15 cellular contexts compared by ENCODE assay signal in genomic region chr9:112170235-112170634, GRCh38. TPM values are rescaled to one million over a fixed set of nuclear protein-coding genes. Genes with fewer than 3 reads are reported as not detected.
DNase-seq lines count a peak whose midpoint lies in the region; ATAC-seq lines count a peak whose summit lies in the region.
"Had no signal": no experiment of that assay in that cellular context is flagged by ENCODE, and none has a peak within 500 bp of the region (broad histone marks: within the 10 kb centered on the region; RNA-seq: fewer than 3 reads in every experiment).

No MANE protein-coding gene starts in this region.

- peak overlapping the region in 4 of 7 donors; percentile 24 to 65 (median 30) for H3K4me3 Mint-ChIP-seq in CD8-positive, alpha-beta memory T cell
- H3K4me3 Mint-ChIP-seq: central memory CD8-positive, alpha-beta T cell; stimulated activated effector memory CD8-positive, alpha-beta T cell treated with anti-CD3 and anti-CD28 coated beads, Interleukin-12 subunit alpha, Interleukin-12 subunit beta, amount 100 ng/mL, for 72 hours had no signal

- H3K4me3 ChIP-seq in CD8-positive, alpha-beta memory T cell (ENCODE audit: low read length): no peak overlapping the region
- H3K4me3 ChIP-seq in mucosa of rectum (ENCODE audit: low read length in 2 of 2): no peak overlapping the region

- H3K9me3 Mint-ChIP-seq in CD8-positive, alpha-beta memory T cell: no peaks in the 10 kb centered on the region
- H3K9me3 Mint-ChIP-seq: central memory CD8-positive, alpha-beta T cell; stimulated activated effector memory CD8-positive, alpha-beta T cell treated with anti-CD3 and anti-CD28 coated beads, Interleukin-12 subunit alpha, Interleukin-12 subunit beta, amount 100 ng/mL, for 72 hours had no signal

- peak overlapping the region in 1 of 2 donors; percentile 56 for H3K9ac ChIP-seq in mucosa of rectum (ENCODE audit: low read depth in 1 of 2, low read length in 2 of 2)

- POLR2A ChIA-PET in CD8-positive, alpha-beta memory T cell (lab: Charles Lee): interaction anchor here (0.7 kb wide), 1 partner anchor 54 kb away, joined by 3 read pairs; no protein-coding TSS in a partner anchor

- no peaks in the 10 kb centered on the region for H3K27me3 ChIP-seq in CD8-positive, alpha-beta memory T cell (ENCODE audit: insufficient read depth, low read length, poor library complexity, severe bottlenecking)
- H3K27me3 ChIP-seq in mucosa of rectum (ENCODE audit: control insufficient read depth in 2 of 2, insufficient read depth in 2 of 2, low read length in 2 of 2): no peaks in the 10 kb centered on the region

- H3K36me3 Mint-ChIP-seq in CD8-positive, alpha-beta memory T cell: peaks cover 4 to 8% (median 5%) of the 10 kb centered on the region in 3 donors
- H3K36me3 Mint-ChIP-seq: stimulated activated effector memory CD8-positive, alpha-beta T cell treated with anti-CD3 and anti-CD28 coated beads, Interleukin-12 subunit alpha, Interleukin-12 subunit beta, amount 100 ng/mL, for 72 hours had no signal

- ATAC-seq in HG03460 (IDR thresholded peaks at IDR 0.05; ENCODE audit: unreplicated experiment): no peak
- ATAC-seq: stimulated activated effector memory CD8-positive, alpha-beta T cell treated with anti-CD3 and anti-CD28 coated beads, Interleukin-12 subunit alpha, Interleukin-12 subunit beta, amount 100 ng/mL, for 72 hours had no signal

- no peaks in the 10 kb centered on the region for H3K9me3 ChIP-seq in CD8-positive, alpha-beta memory T cell (ENCODE audit: low read length)
- H3K9me3 ChIP-seq in mucosa of rectum (ENCODE audit: control insufficient read depth in 2 of 2, low read length in 2 of 2): no peaks in the 10 kb centered on the region

- CTCF ChIA-PET in CD8-positive, alpha-beta memory T cell (lab: Charles Lee): no interaction called here

- H3K27ac ChIP-seq in CD8-positive, alpha-beta memory T cell (ENCODE audit: low read depth, low read length): no peak overlapping the region
- H3K27ac ChIP-seq in epithelial cell of prostate (peak overlapping the region; percentile 98), mucosa of rectum (ENCODE audit: low read depth in 2 of 2, low read length in 2 of 2) (peak overlapping the region; percentile 90 to 92)

- H3K27ac Mint-ChIP-seq in CD8-positive, alpha-beta memory T cell: peak overlapping the region in 3 of 8 donors; percentile 6 to 52 (median 29)
- H3K27ac Mint-ChIP-seq: stimulated activated effector memory CD8-positive, alpha-beta T cell treated with anti-CD3 and anti-CD28 coated beads, Interleukin-12 subunit alpha, Interleukin-12 subunit beta, amount 100 ng/mL, for 72 hours had no signal

- peaks cover 0 to 2% of the 10 kb centered on the region in 2 donors for H3K27me3 Mint-ChIP-seq in CD8-positive, alpha-beta memory T cell
- H3K27me3 Mint-ChIP-seq: central memory CD8-positive, alpha-beta T cell had no signal

- H3K4me1 Mint-ChIP-seq in CD8-positive, alpha-beta memory T cell: peaks cover 61 to 90% (median 86%) of the 10 kb centered on the region in 3 donors

- H3K36me3 ChIP-seq in CD8-positive, alpha-beta memory T cell (ENCODE audit: insufficient read depth, low read length): no peaks in the 10 kb centered on the region
- no peaks in the 10 kb centered on the region for H3K36me3 ChIP-seq in mucosa of rectum (ENCODE audit: control insufficient read depth in 2 of 2, insufficient read depth in 2 of 2, low read length in 2 of 2)

- DNase-seq in CD8-positive, alpha-beta memory T cell: no peak
- DNase-seq in LoVo (ENCODE audit: low spot score) (peak; percentile 82), epithelial cell of prostate (ENCODE audit: low read depth, low spot score) (peak; percentile 81), NOMO-1 (lab: John Stamatoyannopoulos, UW; ENCODE audit: unreplicated experiment in 2 of 2) (no peak)
- no peak for DNase-seq in activated T-cell treated with anti-CD3 and anti-CD28 coated beads, Interleukin-2, amount 50 U/mL, for 48 hours
- DNase-seq in activated CD4-positive, alpha-beta T cell treated with anti-CD3 and anti-CD28 coated beads for 1 hour: no peak
- DNase-seq: activated naive CD4-positive, alpha-beta T cell treated with anti-CD3 and anti-CD28 coated beads, Interleukin-2, amount 50 U/mL, for 16 hours; NCI-H1092 treated with DMSO at 0.1 percent for 48 hours; NCI-H524; retina; stimulated activated CD4-positive, alpha-beta T cell treated with anti-CD3 and anti-CD28 coated beads, Interleukin-2, amount 100 ng/mL, for 48 hours had no signal

- peaks cover 43% of the 10 kb centered on the region for H3K4me1 ChIP-seq in CD8-positive, alpha-beta memory T cell (ENCODE audit: insufficient read depth, low read length)
- peaks cover 49 to 56% of the 10 kb centered on the region in 2 donors for H3K4me1 ChIP-seq in mucosa of rectum (ENCODE audit: control insufficient read depth in 2 of 2, insufficient read depth in 2 of 2, low read length in 2 of 2)

RNA-seq across cellular contexts. Expression of gene SUSD1, which starts 4.9 kb away (rescaled TPM):
- total RNA-seq in CD8-positive, alpha-beta memory T cell: 1 to 10 TPM; 5.0 to 5.3 TPM
- polyA plus RNA-seq in CD8-positive, alpha-beta memory T cell: 18.1 TPM

Comparison
In these comparisons a context has a peak if more than half of its experiments do, and no peak if none do; other contexts are left out.
1. DNase-seq: peak in LoVo (single experiment) and epithelial cell of prostate (single experiment); none in CD8-positive, alpha-beta memory T cell (0 of 5), NOMO-1 (0 of 2), activated T-cell treated with anti-CD3 and anti-CD28 coated beads, Interleukin-2, amount 50 U/mL, for 48 hours (0 of 2) and activated CD4-positive, alpha-beta T cell treated with anti-CD3 and anti-CD28 coated beads for 1 hour (single experiment).